In genomic region chr19:7595466-7596133, GRCh38 we compare ENCODE assay signal across 8 cellular contexts. TPM values are rescaled to one million over a fixed set of nuclear protein-coding genes. Genes with fewer than 3 reads are reported as not detected.
DNase-seq lines count a peak whose midpoint lies in the region; ATAC-seq and TF ChIP-seq lines count a peak whose summit lies in the region.

A gene with protein sequence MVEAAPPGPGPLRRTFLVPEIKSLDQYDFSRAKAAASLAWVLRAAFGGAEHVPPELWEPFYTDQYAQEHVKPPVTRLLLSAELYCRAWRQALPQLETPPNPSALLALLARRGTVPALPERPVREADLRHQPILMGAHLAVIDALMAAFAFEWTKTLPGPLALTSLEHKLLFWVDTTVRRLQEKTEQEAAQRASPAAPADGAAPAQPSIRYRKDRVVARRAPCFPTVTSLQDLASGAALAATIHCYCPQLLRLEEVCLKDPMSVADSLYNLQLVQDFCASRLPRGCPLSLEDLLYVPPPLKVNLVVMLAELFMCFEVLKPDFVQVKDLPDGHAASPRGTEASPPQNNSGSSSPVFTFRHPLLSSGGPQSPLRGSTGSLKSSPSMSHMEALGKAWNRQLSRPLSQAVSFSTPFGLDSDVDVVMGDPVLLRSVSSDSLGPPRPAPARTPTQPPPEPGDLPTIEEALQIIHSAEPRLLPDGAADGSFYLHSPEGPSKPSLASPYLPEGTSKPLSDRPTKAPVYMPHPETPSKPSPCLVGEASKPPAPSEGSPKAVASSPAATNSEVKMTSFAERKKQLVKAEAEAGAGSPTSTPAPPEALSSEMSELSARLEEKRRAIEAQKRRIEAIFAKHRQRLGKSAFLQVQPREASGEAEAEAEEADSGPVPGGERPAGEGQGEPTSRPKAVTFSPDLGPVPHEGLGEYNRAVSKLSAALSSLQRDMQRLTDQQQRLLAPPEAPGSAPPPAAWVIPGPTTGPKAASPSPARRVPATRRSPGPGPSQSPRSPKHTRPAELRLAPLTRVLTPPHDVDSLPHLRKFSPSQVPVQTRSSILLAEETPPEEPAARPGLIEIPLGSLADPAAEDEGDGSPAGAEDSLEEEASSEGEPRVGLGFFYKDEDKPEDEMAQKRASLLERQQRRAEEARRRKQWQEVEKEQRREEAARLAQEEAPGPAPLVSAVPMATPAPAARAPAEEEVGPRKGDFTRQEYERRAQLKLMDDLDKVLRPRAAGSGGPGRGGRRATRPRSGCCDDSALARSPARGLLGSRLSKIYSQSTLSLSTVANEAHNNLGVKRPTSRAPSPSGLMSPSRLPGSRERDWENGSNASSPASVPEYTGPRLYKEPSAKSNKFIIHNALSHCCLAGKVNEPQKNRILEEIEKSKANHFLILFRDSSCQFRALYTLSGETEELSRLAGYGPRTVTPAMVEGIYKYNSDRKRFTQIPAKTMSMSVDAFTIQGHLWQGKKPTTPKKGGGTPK (plus strand): TSS chr19:7595863. CDS start chr19:7596003, 140 bp downstream.

- H3K9ac ChIP-seq in skeletal muscle satellite cell (ENCODE audit: low read depth, low read length) = no peak within 1 kb of the TSS

- DNase-seq in NCI-H82 (lab: John Stamatoyannopoulos, UW) (peak; percentile 89), hepatocyte (ENCODE audit: low spot score) (peak; percentile 91), brain microvascular endothelial cell (no peak)
- peak; percentile 36 for DNase-seq in activated naive CD4-positive, alpha-beta T cell treated with Interleukin-2 at 50 U/mL for 16 hours

- under 1% methylated on average over 36 of the region's 78 CpGs for WGBS in hepatocyte (ENCODE audit: low lambda C conversion rate, missing lambda C conversion rate)

- H3K4me3 ChIP-seq in hepatocyte = peak within 1 kb of the TSS; percentile 67
- H3K4me3 ChIP-seq in skeletal muscle satellite cell (ENCODE audit: low read length) = no peak within 1 kb of the TSS
- no peak within 1 kb of the TSS for H3K4me3 ChIP-seq in brain microvascular endothelial cell (ENCODE audit: low read depth, low read length)

- peaks cover 27% of the 10 kb centered on the region for H3K79me2 ChIP-seq in hepatocyte

- H3K4me2 ChIP-seq in hepatocyte = peak within 1 kb of the TSS; percentile 89
- H3K4me2 ChIP-seq in skeletal muscle satellite cell (ENCODE audit: low read length) = peak within 1 kb of the TSS; percentile 44

- H3K27me3 ChIP-seq in hepatocyte (no peaks in the 10 kb centered on the region), skeletal muscle satellite cell (ENCODE audit: control insufficient read depth, insufficient read depth, low read length) (peaks cover 43% of the 10 kb centered on the region), brain microvascular endothelial cell (replicated peaks) (peaks cover 20% of the 10 kb centered on the region)

- no peaks in the 10 kb centered on the region for H3K9me3 ChIP-seq in hepatocyte (ENCODE audit: low read depth)
- no peaks in the 10 kb centered on the region for H3K9me3 ChIP-seq in skeletal muscle satellite cell (replicated peaks; ENCODE audit: low read length)

- H3K36me3 ChIP-seq in hepatocyte (replicated peaks; ENCODE audit: insufficient read depth, low read depth) = no peaks in the 10 kb centered on the region
- no peaks in the 10 kb centered on the region for H3K36me3 ChIP-seq in skeletal muscle satellite cell (ENCODE audit: insufficient read depth, low read length)
- H3K36me3 ChIP-seq in brain microvascular endothelial cell (replicated peaks) = no peaks in the 10 kb centered on the region

- TF ChIP-seq CTCF in C4-2B (conservative IDR thresholded peaks at IDR 0.05) (no peak), hepatocyte (IDR thresholded peaks at IDR 0.05; ENCODE audit: poor library complexity) (no peak), brain microvascular endothelial cell (IDR thresholded peaks at IDR 0.05; ENCODE audit: low read depth, low read length, missing control alignments) (no peak)

- ATAC-seq in HG02798 (IDR thresholded peaks at IDR 0.05; ENCODE audit: poor library complexity, unreplicated experiment) (peak; percentile 72), GM21529 (IDR thresholded peaks at IDR 0.05; ENCODE audit: unreplicated experiment) (no peak)

- H3K4me1 ChIP-seq in hepatocyte (ENCODE audit: insufficient read depth) (peaks cover 5% of the 10 kb centered on the region), skeletal muscle satellite cell (ENCODE audit: control insufficient read depth, insufficient read depth, low read length) (no peaks in the 10 kb centered on the region)

- peak within 1 kb of the TSS; percentile 19 for H2AFZ ChIP-seq in hepatocyte

- H3K9me2 ChIP-seq in hepatocyte (replicated peaks; ENCODE audit: insufficient read depth) = no peaks in the 10 kb centered on the region

- in situ Hi-C loops in brain microvascular endothelial cell (cut with HindIII; ENCODE audit: low pct_ligation_motif_present, low sequenced_read_pairs) = no loop called here

- H4K20me1 ChIP-seq in hepatocyte (ENCODE audit: insufficient read depth, poor library complexity, severe bottlenecking) = peaks cover 25% of the 10 kb centered on the region

- peak within 1 kb of the TSS; percentile 66 for H3K27ac ChIP-seq in C4-2B
- peak within 1 kb of the TSS; percentile 75 for H3K27ac ChIP-seq in hepatocyte
- H3K27ac ChIP-seq in brain microvascular endothelial cell = no peak within 1 kb of the TSS

RNA-seq across cellular contexts. Expression of the gene that starts here (rescaled TPM):
- 15.1 and 22.8 TPM in 2 replicates for total RNA-seq in hepatocyte
- polyA plus RNA-seq in hepatocyte = 52.6 and 58.5 TPM in 2 replicates
- not detected in 2 replicates for total RNA-seq in skeletal muscle satellite cell (2012; rRNA removed)
